ENCODE assay signal across 23 cellular contexts in genomic region chr12:69000540-69001243, GRCh38.
DNase-seq lines count a peak whose midpoint lies in the region; ATAC-seq and TF ChIP-seq lines count a peak whose summit lies in the region.
"Had no signal": no experiment of that assay in that cellular context is flagged by ENCODE, and none has a peak within 500 bp of the region (broad histone marks: within the 10 kb centered on the region; RNA-seq: fewer than 3 reads in every experiment).

No MANE protein-coding gene starts in this region.

- TF ChIP-seq CTCF in HFFc6 (IDR thresholded peaks at IDR 0.05) (no peak), epithelial cell of esophagus (IDR thresholded peaks at IDR 0.05; ENCODE audit: insufficient read depth, low read depth, low read length, missing control alignments) (no peak), heart left ventricle (IDR thresholded peaks at IDR 0.05) (no peak)
- no peak for TF ChIP-seq CTCF in activated CD8-positive, alpha-beta T cell treated with anti-CD3 and anti-CD28 coated beads for 36 hours (IDR thresholded peaks at IDR 0.05)

- H3K27ac ChIP-seq in ACC112 (ENCODE audit: low read depth, low read length) (peak overlapping the region; percentile 10; the same call in 1 of the 2 replicates), heart left ventricle (no peak overlapping the region)
- H3K27ac ChIP-seq: KMS-11, parathyroid adenoma had no signal

- H3K4me1 Mint-ChIP-seq in HFFc6 (ENCODE audit: low read depth), result peaks cover 56% of the 10 kb centered on the region
- H3K4me1 Mint-ChIP-seq in activated CD8-positive, alpha-beta T cell treated with anti-CD3 and anti-CD28 coated beads for 36 hours (ENCODE audit: low read depth), result no peaks in the 10 kb centered on the region
- H3K4me1 Mint-ChIP-seq: WTC11 had no signal

- DNase-seq in HFFc6 (peak; percentile 67), epithelial cell of esophagus (ENCODE audit: low read depth) (peak; percentile 92), kidney glomerular epithelial cell (lab: John Stamatoyannopoulos, UW) (peak; percentile 45), globus pallidus (ENCODE audit: low spot score) (no peak), heart left ventricle (no peak)
- DNase-seq in activated CD8-positive, alpha-beta T cell treated with anti-CD3 and anti-CD28 coated beads for 36 hours, result no peak
- DNase-seq: 8988T; activated CD4-positive, alpha-beta memory T cell treated with anti-CD3 and anti-CD28 coated beads for 36 hours; activated naive CD4-positive, alpha-beta T cell treated with Interleukin-2 at 50 U/mL for 16 hours; activated T-cell treated with anti-CD3 and anti-CD28 coated beads, Interleukin-2, amount 50 U/mL, for 1 hour; aorta; DMS153; NCI-H1048; NCI-H2107; NCI-H526; SHP77 treated with DMSO at 0.1 percent for 48 hours; stimulated activated CD4-positive, alpha-beta T cell treated with anti-CD3 and anti-CD28 coated beads, Interleukin-4, amount 100 ng/mL, for 24 hours had no signal

- POLR2A ChIA-PET in activated CD8-positive, alpha-beta T cell treated with anti-CD3 and anti-CD28 coated beads for 36 hours (lab: Charles Lee), result no interaction called here

- H3K4me3 ChIP-seq in ACC112 (ENCODE audit: low read depth, low read length), result no peak overlapping the region
- no peak overlapping the region for H3K4me3 ChIP-seq in epithelial cell of esophagus (ENCODE audit: low read length)
- no peak overlapping the region for H3K4me3 ChIP-seq in heart left ventricle

- no peaks in the 10 kb centered on the region for H3K79me2 ChIP-seq in ACC112 (ENCODE audit: control insufficient read depth, insufficient read depth, low read length, unreplicated experiment)
- H3K79me2 ChIP-seq: parathyroid adenoma had no signal

- H3K27me3 ChIP-seq in ACC112 (ENCODE audit: insufficient read depth, low read length) (no peaks in the 10 kb centered on the region), heart left ventricle (peaks cover 0 to 4% (median 0%) of the 10 kb centered on the region in 9 donors)

- intact Hi-C loops in activated CD8-positive, alpha-beta T cell treated with anti-CD3 and anti-CD28 coated beads for 36 hours (cut with micrococcal nuclease), result no loop called here
- intact Hi-C loops in heart left ventricle (cut with DNase I), result no loop called here

- CTCF ChIA-PET in activated CD8-positive, alpha-beta T cell treated with anti-CD3 and anti-CD28 coated beads for 36 hours (lab: Charles Lee), result no interaction called here

- peak overlapping the region; percentile 92 for H3K27ac Mint-ChIP-seq in HFFc6
- no peak overlapping the region for H3K27ac Mint-ChIP-seq in activated CD8-positive, alpha-beta T cell treated with anti-CD3 and anti-CD28 coated beads for 36 hours
- H3K27ac Mint-ChIP-seq: activated CD4-positive, alpha-beta memory T cell treated with anti-CD3 and anti-CD28 coated beads for 36 hours; T-helper 1 cell treated with Interleukin-12 subunit alpha and Interleukin-12 subunit beta and Interleukin-4 antibody, amounts not matched to agents 30 μg/mL and 1 μg/mL, for 36 hours; WTC11 had no signal

- peaks cover 16% of the 10 kb centered on the region for H3K36me3 Mint-ChIP-seq in HFFc6 (ENCODE audit: low read depth)
- H3K36me3 Mint-ChIP-seq in activated CD8-positive, alpha-beta T cell treated with anti-CD3 and anti-CD28 coated beads for 36 hours (ENCODE audit: low read depth), result no peaks in the 10 kb centered on the region
- H3K36me3 Mint-ChIP-seq: activated CD4-positive, alpha-beta memory T cell treated with anti-CD3 and anti-CD28 coated beads for 36 hours had no signal

- H3K4me1 ChIP-seq in ACC112 (ENCODE audit: control insufficient read depth, insufficient read depth, low read length, unreplicated experiment) (peaks cover 8% of the 10 kb centered on the region), heart left ventricle (no peaks in the 10 kb centered on the region)
- H3K4me1 ChIP-seq: parathyroid adenoma had no signal

- H3K27me3 Mint-ChIP-seq in HFFc6 (ENCODE audit: insufficient read depth), result no peaks in the 10 kb centered on the region
- H3K27me3 Mint-ChIP-seq in activated CD8-positive, alpha-beta T cell treated with anti-CD3 and anti-CD28 coated beads for 36 hours, result peaks cover 5% of the 10 kb centered on the region

- peak overlapping the region; percentile 50 for H2AFZ ChIP-seq in ACC112 (ENCODE audit: low read length, unreplicated experiment)
- H2AFZ ChIP-seq: parathyroid adenoma had no signal

- H3K4me3 Mint-ChIP-seq in HFFc6, result peak overlapping the region; percentile 10; the same call in 1 of the 2 replicates
- H3K4me3 Mint-ChIP-seq in activated CD8-positive, alpha-beta T cell treated with anti-CD3 and anti-CD28 coated beads for 36 hours, result no peak overlapping the region
- H3K4me3 Mint-ChIP-seq: activated CD4-positive, alpha-beta memory T cell treated with anti-CD3 and anti-CD28 coated beads for 36 hours; T-helper 1 cell treated with Interleukin-12 subunit alpha and Interleukin-12 subunit beta and Interleukin-4 antibody, amounts not matched to agents 30 μg/mL and 1 μg/mL, for 36 hours; WTC11 had no signal

- peaks cover 15% of the 10 kb centered on the region for H3K9me3 Mint-ChIP-seq in HFFc6
- peaks cover 18% of the 10 kb centered on the region for H3K9me3 Mint-ChIP-seq in activated CD8-positive, alpha-beta T cell treated with anti-CD3 and anti-CD28 coated beads for 36 hours

- ATAC-seq in GM18498 (IDR thresholded peaks at IDR 0.05; ENCODE audit: unreplicated experiment) (no peak), heart left ventricle (no peak)
- no peak for ATAC-seq in activated CD8-positive, alpha-beta T cell treated with anti-CD3 and anti-CD28 coated beads for 36 hours
- ATAC-seq: WTC11 had no signal

- 42 to 53% (median 46%) methylated on average over 2 of the region's 2 CpGs for WGBS in heart left ventricle, 4 donors

- H3K9me3 ChIP-seq in heart left ventricle, result peaks cover 0 to 13% (median 2%) of the 10 kb centered on the region in 12 donors

- H3K36me3 ChIP-seq in ACC112 (ENCODE audit: insufficient read depth, low read length), result no peaks in the 10 kb centered on the region
- no peaks in the 10 kb centered on the region for H3K36me3 ChIP-seq in heart left ventricle

- TF ChIP-seq POLR2A in heart left ventricle (IDR thresholded peaks at IDR 0.05), result no peak

Comparison
In these comparisons a context has a peak if more than half of its experiments do, and no peak if none do; other contexts are left out.
1. DNase-seq: peak in HFFc6 (single experiment), epithelial cell of esophagus (single experiment) and kidney glomerular epithelial cell (single experiment); none in activated CD8-positive, alpha-beta T cell treated with anti-CD3 and anti-CD28 coated beads for 36 hours (single experiment), globus pallidus (single experiment) and heart left ventricle (0 of 5).